ENCODE assay signal across 8 cellular contexts in genomic region chr12:14256139-14256538, GRCh38.
DNase-seq lines count a peak whose midpoint lies in the region; ATAC-seq and TF ChIP-seq lines count a peak whose summit lies in the region.

No MANE protein-coding gene starts in this region.

- TF ChIP-seq CTCF in right atrium auricular region (IDR thresholded peaks at IDR 0.05): no peak
- TF ChIP-seq CTCF in uterus (IDR thresholded peaks at IDR 0.05): no peak

- no peaks in the 10 kb centered on the region for H3K9me3 ChIP-seq in right atrium auricular region
- peaks cover 20% of the 10 kb centered on the region for H3K9me3 ChIP-seq in mesodermal cell (ENCODE audit: control insufficient read depth, low read length)
- no peaks in the 10 kb centered on the region for H3K9me3 ChIP-seq in uterus

- no peak overlapping the region for H3K4me3 ChIP-seq in right atrium auricular region
- no peak overlapping the region for H3K4me3 ChIP-seq in mesodermal cell (ENCODE audit: extremely low read depth, insufficient read depth, low read length, poor library complexity, severe bottlenecking)
- no peak overlapping the region for H3K4me3 ChIP-seq in uterus

- no peak for DNase-seq in right atrium auricular region (ENCODE audit: low spot score)
- no peak for DNase-seq in cardiac septum (ENCODE audit: low spot score)
- DNase-seq in activated naive CD4-positive, alpha-beta T cell treated with anti-CD3 and anti-CD28 coated beads, Interleukin-2, amount 50 U/mL, for 16 hours: peak; percentile 40
- DNase-seq in uterus: no peak
- no peak for DNase-seq in middle frontal gyrus (ENCODE audit: extremely low spot score, low spot score)
- no peak for DNase-seq in SW480 (ENCODE audit: low spot score)

- intact Hi-C loops in cardiac septum (cut with DNase I): loop anchor here (2.0 to 5.0 kb wide), 2 partner anchors 136 to 299 kb away; no protein-coding TSS in a partner anchor
- intact Hi-C loops in uterus (cut with DNase I; ENCODE audit: low total_unique reads): loop anchor here (5.0 kb wide), 1 partner anchor 131 kb away; no protein-coding TSS in a partner anchor

- H3K4me1 ChIP-seq in right atrium auricular region (peaks cover 0 to 52% of the 10 kb centered on the region in 2 donors), mesodermal cell (ENCODE audit: control insufficient read depth, insufficient read depth, low read length, poor library complexity, severe bottlenecking) (peaks cover 19% of the 10 kb centered on the region), uterus (peaks cover 0 to 8% of the 10 kb centered on the region in 2 donors)

- H3K36me3 ChIP-seq in right atrium auricular region: no peaks in the 10 kb centered on the region
- no peaks in the 10 kb centered on the region for H3K36me3 ChIP-seq in mesodermal cell (ENCODE audit: control insufficient read depth, insufficient read depth, low read length)
- H3K36me3 ChIP-seq in uterus: no peaks in the 10 kb centered on the region

- 65 to 91% methylated on average over 4 of the region's 6 CpGs for WGBS in mesodermal cell (ENCODE audit: insufficient coverage in 2 of 2), 2 experiments

- no peak for ATAC-seq in HG02885 (IDR thresholded peaks at IDR 0.05; ENCODE audit: poor library complexity, unreplicated experiment)

- TF ChIP-seq POLR2A in uterus (IDR thresholded peaks at IDR 0.05): no peak

- H3K27me3 ChIP-seq in right atrium auricular region (no peaks in the 10 kb centered on the region), uterus (no peaks in the 10 kb centered on the region)

- peak overlapping the region; percentile 86 to 87 for H3K27ac ChIP-seq in right atrium auricular region
- peak overlapping the region; percentile 48 for H3K27ac ChIP-seq in mesodermal cell (ENCODE audit: low read depth, low read length, severe bottlenecking)
- H3K27ac ChIP-seq in uterus: peak overlapping the region; percentile 85 to 92
